32 cellular contexts compared by ENCODE assay signal in the genomic region with DNA sequence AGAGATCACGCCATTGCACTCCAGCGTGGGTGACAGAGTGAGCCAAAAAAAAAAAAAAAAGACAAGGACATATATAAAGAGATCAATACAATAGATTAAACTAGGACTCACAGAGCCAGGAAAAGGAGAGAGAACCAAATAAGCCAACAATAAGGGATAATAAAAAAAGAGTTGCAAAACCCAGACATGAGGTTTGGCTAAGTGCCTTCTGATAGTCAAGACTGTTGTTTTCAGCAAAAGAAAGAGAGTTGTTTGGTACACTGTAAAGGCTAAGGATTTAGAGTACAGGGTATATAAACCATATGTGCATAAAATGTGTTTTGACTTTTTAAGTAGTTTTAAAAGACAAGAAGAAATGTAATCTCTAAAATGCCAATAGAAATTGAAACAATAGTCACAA.
"Had no signal": no experiment of that assay in that cellular context is flagged by ENCODE, and none has a peak within 500 bp of the region (broad histone marks: within the 10 kb centered on the region; RNA-seq: fewer than 3 reads in every experiment).

No MANE protein-coding gene starts in this region.

- H3K4me2 ChIP-seq: smooth muscle cell had no signal

- H3K4me3 Mint-ChIP-seq: activated B cell treated with CpG ODN at 0.5 μM for 24 hours; brain; effector memory CD8-positive, alpha-beta T cell; immature natural killer cell; mesothelial cell of epicardium; naive B cell; nephron progenitor cell had no signal

- H3K27me3 ChIP-seq: cardiac muscle cell, gastroesophageal sphincter, heart left ventricle, neutrophil, ovary, sigmoid colon, suprapubic skin, tibial artery, upper lobe of right lung had no signal

- H3K4me1 Mint-ChIP-seq: activated B cell treated with CpG ODN at 0.5 μM for 24 hours, immature natural killer cell, naive B cell had no signal

- H3K4me1 ChIP-seq: gastroesophageal sphincter, prostate gland, sigmoid colon, tibial artery, upper lobe of right lung had no signal

- H3K27me3 Mint-ChIP-seq: activated B cell treated with CpG ODN at 0.5 μM for 24 hours; brain; effector memory CD8-positive, alpha-beta T cell; naive B cell had no signal

- H3K27ac Mint-ChIP-seq: activated B cell treated with CpG ODN at 0.5 μM for 24 hours; effector memory CD8-positive, alpha-beta T cell; immature natural killer cell; mesothelial cell of epicardium; nephron progenitor cell had no signal

- H3K36me3 ChIP-seq: neutrophil, ovary, prostate gland had no signal

- H3K27ac ChIP-seq: cardiac muscle cell, gastroesophageal sphincter, heart left ventricle, neutrophil, ovary, prostate gland, sigmoid colon, suprapubic skin, tibial artery, upper lobe of right lung had no signal

- H3K9me3 ChIP-seq: gastroesophageal sphincter, heart left ventricle, neutrophil, ovary, prostate gland, sigmoid colon, suprapubic skin, tibial artery, upper lobe of right lung had no signal

- H3K4me3 ChIP-seq: cardiac muscle cell, gastroesophageal sphincter, heart left ventricle, ovary, prostate gland, sigmoid colon, smooth muscle cell, suprapubic skin, tibial artery, upper lobe of right lung had no signal

- DNase-seq: activated B cell treated with CpG ODN at 0.5 μM for 24 hours; activated CD8-positive, alpha-beta memory T cell treated with anti-CD3 and anti-CD28 coated beads for 24 hours; activated gamma-delta T cell; activated naive CD4-positive, alpha-beta T cell treated with anti-CD3 and anti-CD28 coated beads, Interleukin-2, amount 50 U/mL, for 16 hours; aorta; cortex of kidney; effector memory CD8-positive, alpha-beta T cell; erythroblast; heart left ventricle; hypothalamus; immature natural killer cell; kidney; left colon; mammary epithelial cell; naive B cell; nephron progenitor cell; ovary; sigmoid colon; stimulated activated CD4-positive, alpha-beta T cell treated with anti-CD3 and anti-CD28 coated beads, Interleukin-1b, Interleukin-23, amount 100 ng/mL, for 48 hours; stimulated activated CD4-positive, alpha-beta T cell treated with anti-CD3 and anti-CD28 coated beads, Interleukin-4, amount 100 ng/mL, for 4 hours; stimulated activated CD8-positive, alpha-beta memory T cell treated with anti-CD3 and anti-CD28 coated beads, Interleukin-4, amount 100 ng/mL, for 48 hours; stimulated activated naive CD4-positive, alpha-beta T cell; tibial artery; upper lobe of right lung had no signal

- H3K9me3 Mint-ChIP-seq: activated B cell treated with CpG ODN at 0.5 μM for 24 hours; brain; effector memory CD8-positive, alpha-beta T cell; immature natural killer cell; mesothelial cell of epicardium; naive B cell had no signal

- ATAC-seq: effector memory CD8-positive, alpha-beta T cell; gastroesophageal sphincter; heart left ventricle; left colon; upper lobe of right lung had no signal
